Comparison of ENCODE assay signal across 8 cellular contexts in the genomic region with DNA sequence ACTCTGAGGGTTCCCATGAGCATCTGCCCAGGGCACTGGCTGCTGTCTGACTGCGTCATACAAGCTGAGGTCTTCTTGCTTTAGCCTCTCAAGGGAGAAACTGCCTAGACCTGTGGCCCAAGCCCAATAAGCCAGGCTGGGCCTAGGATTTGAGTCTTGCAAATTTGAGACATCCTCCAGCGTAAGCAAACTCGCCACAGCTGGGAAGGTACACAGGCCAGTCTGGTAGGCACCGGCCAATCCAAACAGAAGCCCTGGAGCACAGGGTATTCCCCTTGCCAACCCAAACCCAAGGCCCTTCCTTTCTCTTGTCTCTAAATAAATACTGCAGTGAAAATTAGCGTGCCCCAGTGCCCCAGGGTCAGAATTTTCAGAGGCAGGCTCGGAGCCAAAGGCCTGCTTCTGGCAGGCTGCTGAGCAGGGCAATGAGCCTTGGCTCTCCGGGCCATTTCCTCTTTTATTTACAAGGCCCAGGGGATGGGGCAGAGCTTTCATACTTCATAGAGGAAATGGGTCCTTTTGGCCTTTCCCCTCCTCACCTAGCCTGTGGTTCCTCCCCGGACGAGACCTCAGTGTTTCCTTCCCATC. TPM values are rescaled to one million over a fixed set of nuclear protein-coding genes. Genes with fewer than 3 reads are reported as not detected.
DNase-seq lines count a peak whose midpoint lies in the region; ATAC-seq and TF ChIP-seq lines count a peak whose summit lies in the region.

No MANE protein-coding gene starts in this region.

- H2AFZ ChIP-seq in GM23338, result no peak overlapping the region

- no peaks in the 10 kb centered on the region for H3K27me3 ChIP-seq in GM23338 (ENCODE audit: insufficient read depth)

- no peaks in the 10 kb centered on the region for H3K79me2 ChIP-seq in GM23338 (replicated peaks; ENCODE audit: insufficient read depth)

- TF ChIP-seq CTCF in GM12865 (IDR thresholded peaks at IDR 0.05; ENCODE audit: insufficient read depth, low read depth, low read length, missing control alignments), result no peak
- TF ChIP-seq CTCF in activated CD8-positive, alpha-beta T cell treated with anti-CD3 and anti-CD28 coated beads for 36 hours (IDR thresholded peaks at IDR 0.05), result no peak
- TF ChIP-seq CTCF in GM23338 (conservative IDR thresholded peaks at IDR 0.05; ENCODE audit: low read depth in 2 of 2), result no peak

- H3F3A ChIP-seq in GM23338 (replicated peaks; ENCODE audit: low read depth), result no peaks in the 10 kb centered on the region

- H3K4me3 ChIP-seq in GM12865 (ENCODE audit: low read depth, low read length), result no peak overlapping the region
- no peak overlapping the region for H3K4me3 ChIP-seq in GM23338

- no peaks in the 10 kb centered on the region for H3K9me3 Mint-ChIP-seq in activated CD8-positive, alpha-beta T cell treated with anti-CD3 and anti-CD28 coated beads for 36 hours
- H3K9me3 Mint-ChIP-seq in GM23338, result no peaks in the 10 kb centered on the region

- intact Hi-C loops in activated CD8-positive, alpha-beta T cell treated with anti-CD3 and anti-CD28 coated beads for 36 hours (cut with micrococcal nuclease), result no loop called here

- no peaks in the 10 kb centered on the region for H3K4me1 ChIP-seq in GM23338 (ENCODE audit: insufficient read depth)

- peak; percentile 63 for ATAC-seq in HG03159 (IDR thresholded peaks at IDR 0.05; ENCODE audit: unreplicated experiment)
- ATAC-seq in activated CD8-positive, alpha-beta T cell treated with anti-CD3 and anti-CD28 coated beads for 36 hours, result no peak
- no peak for ATAC-seq in GM23338

- no peaks in the 10 kb centered on the region for H3K27me3 Mint-ChIP-seq in activated CD8-positive, alpha-beta T cell treated with anti-CD3 and anti-CD28 coated beads for 36 hours
- H3K27me3 Mint-ChIP-seq in GM23338 (ENCODE audit: insufficient read depth, low read depth, poor library complexity), result peaks cover 1% of the 10 kb centered on the region

- H3K4me2 ChIP-seq in GM23338, result no peak overlapping the region

- H3K9me2 ChIP-seq in GM23338 (ENCODE audit: insufficient read depth), result no peaks in the 10 kb centered on the region

- no peak overlapping the region for H3K4me3 Mint-ChIP-seq in activated CD8-positive, alpha-beta T cell treated with anti-CD3 and anti-CD28 coated beads for 36 hours
- no peak overlapping the region for H3K4me3 Mint-ChIP-seq in GM23338

- POLR2A ChIA-PET in activated CD8-positive, alpha-beta T cell treated with anti-CD3 and anti-CD28 coated beads for 36 hours (lab: Charles Lee), result interaction anchor here (0.6 to 1.6 kb wide), 3 partner anchors 10 to 35 kb away, joined by 3 to 4 read pairs (median 4); partner anchors contain the start of gene POLR1A

- H3K36me3 Mint-ChIP-seq in activated CD8-positive, alpha-beta T cell treated with anti-CD3 and anti-CD28 coated beads for 36 hours (ENCODE audit: low read depth), result peaks cover 63% of the 10 kb centered on the region
- H3K36me3 Mint-ChIP-seq in GM23338 (ENCODE audit: low read depth), result peaks cover 88% of the 10 kb centered on the region

- peaks cover 18% of the 10 kb centered on the region for H3K4me1 Mint-ChIP-seq in activated CD8-positive, alpha-beta T cell treated with anti-CD3 and anti-CD28 coated beads for 36 hours (ENCODE audit: low read depth)
- no peaks in the 10 kb centered on the region for H3K4me1 Mint-ChIP-seq in GM23338

- peaks cover 7% of the 10 kb centered on the region for H4K20me1 ChIP-seq in GM23338 (replicated peaks; ENCODE audit: insufficient read depth)

- DNase-seq in GM12865 (ENCODE audit: low read depth) (peak; percentile 50), hippocampal formation (lab: John Stamatoyannopoulos, UW) (peak; percentile 58 to 60), stromal cell of bone marrow (ENCODE audit: low read depth) (peak; percentile 88), NCI-H1436 treated with DMSO at 0.1 percent for 48 hours (lab: John Stamatoyannopoulos, UW) (no peak), GM23338 (ENCODE audit: low spot score) (no peak)
- no peak for DNase-seq in activated CD8-positive, alpha-beta T cell treated with anti-CD3 and anti-CD28 coated beads for 36 hours
- DNase-seq in effector CD8-positive, alpha-beta T cell (lab: John Stamatoyannopoulos, UW), result no peak

- H3K27ac ChIP-seq in GM23338 (ENCODE audit: low read depth), result no peak overlapping the region

- H3K36me3 ChIP-seq in GM23338 (ENCODE audit: insufficient read depth), result peaks cover 37% of the 10 kb centered on the region

- CTCF ChIA-PET in activated CD8-positive, alpha-beta T cell treated with anti-CD3 and anti-CD28 coated beads for 36 hours (lab: Charles Lee), result interaction anchor here (2.2 kb wide), 1 partner anchor 245 kb away, joined by 7 read pairs; no protein-coding TSS in a partner anchor

- peak overlapping the region; percentile 51 for H3K27ac Mint-ChIP-seq in activated CD8-positive, alpha-beta T cell treated with anti-CD3 and anti-CD28 coated beads for 36 hours
- no peak overlapping the region for H3K27ac Mint-ChIP-seq in GM23338

TF ChIP-seq in GM23338, 12 proteins besides CTCF, POLR2A, EP300 and RAD21:
- TF ChIP-seq ZNF462 (CRISPR knock-in tag; IDR thresholded peaks at IDR 0.05) (no peak), JUNB (IDR thresholded peaks at IDR 0.05; ENCODE audit: unreplicated experiment) (no peak), CREB1 (CRISPR knock-in tag; IDR thresholded peaks at IDR 0.05; ENCODE audit: low read depth) (no peak), NANOG (IDR thresholded peaks at IDR 0.05; ENCODE audit: borderline replicate concordance) (no peak)

RNA-seq across cellular contexts. Expression of gene POLR1A, which starts 33.3 kb away (rescaled TPM):
- 10 to 100 TPM; 41.8 to 42.1 TPM for total RNA-seq in activated CD8-positive, alpha-beta T cell treated with anti-CD3 and anti-CD28 coated beads for 36 hours
- 33.4 and 43.2 TPM in 2 replicates for total RNA-seq in GM23338 (2014; rRNA removed; shearing (Covaris generic))
- 13.8 and 16.9 TPM in 2 replicates for polyA plus RNA-seq in GM23338 (2016; fragmentation: Nextera tagmentation; extraction: Ambion mirVana)

RNA-seq across cellular contexts. Expression of gene PTCD3, which starts 33.7 kb away (rescaled TPM):
- total RNA-seq in activated CD8-positive, alpha-beta T cell treated with anti-CD3 and anti-CD28 coated beads for 36 hours, result 100 to 1,000 TPM; 180 to 191 TPM
- 147 and 223 TPM in 2 replicates for total RNA-seq in GM23338 (2014; rRNA removed; shearing (Covaris generic))
- polyA plus RNA-seq in GM23338 (2016; fragmentation: Nextera tagmentation; extraction: Ambion mirVana), result 87.6 and 140 TPM in 2 replicates

Comparison
In these comparisons a context has a peak if more than half of its experiments do, and no peak if none do; other contexts are left out.
1. DNase-seq: peak in GM12865 (single experiment), hippocampal formation (2 of 2) and stromal cell of bone marrow (single experiment); none in activated CD8-positive, alpha-beta T cell treated with anti-CD3 and anti-CD28 coated beads for 36 hours (single experiment), NCI-H1436 treated with DMSO at 0.1 percent for 48 hours (single experiment), effector CD8-positive, alpha-beta T cell (single experiment) and GM23338 (single experiment).